ENCODE assay signal across 1 cellular context in genomic region chr6:14354919-14355572, GRCh38.
TF ChIP-seq lines count a peak whose summit lies in the region.

No MANE protein-coding gene starts in this region.

TF ChIP-seq in HepG2, 621 proteins besides CTCF, POLR2A, EP300 and RAD21 (continued from another document):
- TF ChIP-seq ZNF567 (CRISPR knock-in tag; IDR thresholded peaks at IDR 0.05; ENCODE audit: borderline replicate concordance): no peak
- no peak for TF ChIP-seq ZKSCAN5 (CRISPR knock-in tag; IDR thresholded peaks at IDR 0.05)
- no peak for TF ChIP-seq HNF1A (IDR thresholded peaks at IDR 0.05; ENCODE audit: low read depth)
- TF ChIP-seq HNF1A (CRISPR knock-in tag; IDR thresholded peaks at IDR 0.05; ENCODE audit: borderline replicate concordance): no peak
- no peak for TF ChIP-seq CHD4 (IDR thresholded peaks at IDR 0.05; ENCODE audit: borderline replicate concordance, low read length)
- TF ChIP-seq GTF3A (CRISPR knock-in tag; conservative IDR thresholded peaks at IDR 0.05): no peak
TF ChIP-seq in HepG2: peak in this region for 0.
